In genomic region chr12:116547955-116548471, GRCh38 we compare ENCODE assay signal across 9 cellular contexts. TPM values are rescaled to one million over a fixed set of nuclear protein-coding genes. Genes with fewer than 3 reads are reported as not detected.
DNase-seq lines count a peak whose midpoint lies in the region; ATAC-seq, FAIRE-seq and TF ChIP-seq lines count a peak whose summit lies in the region.
"Had no signal": no experiment of that assay in that cellular context is flagged by ENCODE, and none has a peak within 500 bp of the region (broad histone marks: within the 10 kb centered on the region; RNA-seq: fewer than 3 reads in every experiment).

No MANE protein-coding gene starts in this region.

- WGBS in IMR-90 (ENCODE audit: extremely low coverage in 2 of 2, insufficient read length in 1 of 2), 2 experiments = no CpG with 5 or more reads among the region's 10 CpGs

- TF ChIP-seq RAD21 in IMR-90 (IDR thresholded peaks at IDR 0.05; ENCODE audit: low read length) = no peak

- no peak overlapping the region for H3K27ac ChIP-seq in IMR-90 (ENCODE audit: insufficient read depth, low read length)
- no peak overlapping the region for H3K27ac ChIP-seq in neural progenitor cell
- H3K27ac ChIP-seq in kidney (ENCODE audit: low read depth in 2 of 2, low read length in 2 of 2) = no peak overlapping the region

- H3K27ac Mint-ChIP-seq in endothelial cell (ENCODE audit: unreplicated experiment) = peak overlapping the region; percentile 15
- no peak overlapping the region for H3K27ac Mint-ChIP-seq in neural progenitor cell
- H3K27ac Mint-ChIP-seq: activated CD4-positive, alpha-beta memory T cell treated with anti-CD3 and anti-CD28 coated beads, Interleukin-2, amount 10 ng/mL, durations not matched to agents 7 days and 5 days had no signal

- peak; percentile 68 for DNase-seq in CD1c-positive myeloid dendritic cell (ENCODE audit: extremely low spot score)
- DNase-seq in IMR-90 = peak; percentile 55
- no peak for DNase-seq in endothelial cell (ENCODE audit: low spot score)
- no peak for DNase-seq in neural progenitor cell (ENCODE audit: low spot score)
- DNase-seq in kidney = no peak
- no peak for DNase-seq in activated naive CD4-positive, alpha-beta T cell treated with anti-CD3 and anti-CD28 coated beads, Interleukin-2, amount 50 U/mL, for 16 hours
- DNase-seq: activated CD4-positive, alpha-beta memory T cell treated with anti-CD3 and anti-CD28 coated beads, Interleukin-2, amount 10 ng/mL, durations not matched to agents 7 days and 5 days had no signal

- CTCF ChIA-PET in IMR-90 (lab: Yijun Ruan, JAX) = no interaction called here

- no peak overlapping the region for H2AK5ac ChIP-seq in IMR-90 (ENCODE audit: low read depth, low read length)

- H3K36me3 ChIP-seq in IMR-90 (ENCODE audit: control insufficient read depth, insufficient read depth, low read length) (no peaks in the 10 kb centered on the region), neural progenitor cell (no peaks in the 10 kb centered on the region), kidney (ENCODE audit: control insufficient read depth in 1 of 2, insufficient read depth in 2 of 2, low read length in 2 of 2) (no peaks in the 10 kb centered on the region)

- ATAC-seq in GM21423 (IDR thresholded peaks at IDR 0.05; ENCODE audit: unreplicated experiment) (peak; percentile 92), IMR-90 (ENCODE audit: low read depth) (peak; percentile 86), HG03439 (IDR thresholded peaks at IDR 0.05; ENCODE audit: unreplicated experiment) (no peak)

- no peak for TF ChIP-seq CTCF in IMR-90 (conservative IDR thresholded peaks at IDR 0.05; ENCODE audit: low read depth, low read length)
- TF ChIP-seq CTCF in endothelial cell (IDR thresholded peaks at IDR 0.05; ENCODE audit: unreplicated experiment) = no peak
- no peak for TF ChIP-seq CTCF in neural progenitor cell (IDR thresholded peaks at IDR 0.05)
- TF ChIP-seq CTCF in kidney (IDR thresholded peaks at IDR 0.05; ENCODE audit: borderline replicate concordance, extremely low read depth, insufficient read depth) = no peak

- H3K27me3 ChIP-seq in IMR-90 (ENCODE audit: control insufficient read depth, insufficient read depth, low read length) (no peaks in the 10 kb centered on the region), neural progenitor cell (no peaks in the 10 kb centered on the region)

- peaks cover 5% of the 10 kb centered on the region; the same call in 1 of the 2 replicates for H3K9me1 ChIP-seq in IMR-90 (ENCODE audit: insufficient read depth, low read length)

- no peak for TF ChIP-seq POLR2A in IMR-90 (IDR thresholded peaks at IDR 0.05; ENCODE audit: low read depth, low read length)

- H3K9ac ChIP-seq in IMR-90 (ENCODE audit: low read depth, low read length) (no peak overlapping the region), neural progenitor cell (no peak overlapping the region), kidney (ENCODE audit: low read length in 2 of 2) (no peak overlapping the region)

- H3K9me3 Mint-ChIP-seq in endothelial cell (ENCODE audit: unreplicated experiment) = no peaks in the 10 kb centered on the region
- no peaks in the 10 kb centered on the region for H3K9me3 Mint-ChIP-seq in neural progenitor cell
- H3K9me3 Mint-ChIP-seq: activated CD4-positive, alpha-beta memory T cell treated with anti-CD3 and anti-CD28 coated beads, Interleukin-2, amount 10 ng/mL, durations not matched to agents 7 days and 5 days had no signal

- POLR2A ChIA-PET in IMR-90 (lab: Charles Lee; ENCODE audit: unreplicated experiment) = no interaction called here

- no peak overlapping the region for H4K5ac ChIP-seq in IMR-90 (ENCODE audit: low read depth, low read length)

- H3K18ac ChIP-seq in IMR-90 (ENCODE audit: low read depth, low read length) = no peak overlapping the region

- H2AFZ ChIP-seq in IMR-90 (replicated peaks; ENCODE audit: low read length, poor library complexity) (peak overlapping the region; percentile 83), neural progenitor cell (replicated peaks) (no peak overlapping the region)

- H4K91ac ChIP-seq in IMR-90 (ENCODE audit: insufficient read depth, low read depth, low read length) = no peak overlapping the region; the same call in 1 of the 2 replicates

- H3F3A ChIP-seq in neural progenitor cell (ENCODE audit: low read depth) = no peaks in the 10 kb centered on the region

- intact Hi-C loops in IMR-90 (cut with micrococcal nuclease) = no loop called here
- intact Hi-C loops in kidney (cut with DNase I) = no loop called here

- H4K20me1 ChIP-seq in IMR-90 (ENCODE audit: insufficient read depth, low read length) (no peaks in the 10 kb centered on the region), neural progenitor cell (ENCODE audit: low read depth) (no peaks in the 10 kb centered on the region)

- H3K27me3 Mint-ChIP-seq in endothelial cell (ENCODE audit: unreplicated experiment) (no peaks in the 10 kb centered on the region), neural progenitor cell (ENCODE audit: insufficient read depth, low read depth) (peaks cover 7% of the 10 kb centered on the region)

- no peak overlapping the region for H3K4ac ChIP-seq in IMR-90 (ENCODE audit: low read depth, low read length)

- BruUV-seq in IMR-90 (replicated peaks; lab: Mats Ljungman, UMichigan) = no TSS peak

- H3K4me2 ChIP-seq in IMR-90 (ENCODE audit: low read depth, low read length) (0 out of 2 replicates have a peak overlapping the region, but pooled peaks have one; percentile 8), neural progenitor cell (no peak overlapping the region)

- FAIRE-seq in kidney (lab: Jason Lieb, UNC) = no peak

- H2BK5ac ChIP-seq in IMR-90 (ENCODE audit: low read depth, low read length, poor library complexity, severe bottlenecking) = no peak overlapping the region

- no peaks in the 10 kb centered on the region for H3K79me1 ChIP-seq in IMR-90 (ENCODE audit: low read depth in 1 of 2, low read length in 2 of 2)

- in situ Hi-C loops in IMR-90 (cut with MboI; ENCODE audit: low sequenced_read_pairs) = no loop called here

- no peak overlapping the region for H3K56ac ChIP-seq in IMR-90 (ENCODE audit: extremely low read depth, insufficient read depth, low read length)

- H3K9me3 ChIP-seq in IMR-90 (ENCODE audit: control insufficient read depth, insufficient read depth, low read length) (no peaks in the 10 kb centered on the region), neural progenitor cell (ENCODE audit: low read depth) (no peaks in the 10 kb centered on the region), kidney (ENCODE audit: control insufficient read depth in 1 of 2, low read length in 2 of 2) (no peaks in the 10 kb centered on the region)

- dilution Hi-C loops in IMR-90 (cut with HindIII; ENCODE audit: low sequenced_read_pairs, unreplicated experiment) = no loop called here

- no peak overlapping the region for H3K23ac ChIP-seq in IMR-90 (ENCODE audit: low read depth, low read length)

- H2BK15ac ChIP-seq in IMR-90 (ENCODE audit: low read depth, low read length) = no peak overlapping the region

- peak overlapping the region in 1 of 2 experiments; percentile 4; a peak in 1 of 4 replicates for H4K8ac ChIP-seq in IMR-90 (ENCODE audit: low read depth in 2 of 2, low read length in 2 of 2)

- no peak overlapping the region for H3K14ac ChIP-seq in IMR-90 (replicated peaks; ENCODE audit: low read depth, low read length)

- H3K79me2 ChIP-seq in neural progenitor cell (ENCODE audit: low read depth) = no peaks in the 10 kb centered on the region

- no peak overlapping the region for H2BK120ac ChIP-seq in IMR-90 (ENCODE audit: low read depth, low read length)

- peak overlapping the region; percentile 13; the same call in 1 of the 2 replicates for H2BK20ac ChIP-seq in IMR-90 (ENCODE audit: low read depth, low read length)

- no peaks in the 10 kb centered on the region for H3K36me3 Mint-ChIP-seq in endothelial cell (ENCODE audit: low read depth, unreplicated experiment)
- H3K36me3 Mint-ChIP-seq in neural progenitor cell = no peaks in the 10 kb centered on the region

- H3K4me3 ChIP-seq in IMR-90 (ENCODE audit: insufficient read depth, low read depth, low read length) = no peak overlapping the region
- H3K4me3 ChIP-seq in neural progenitor cell = no peak overlapping the region
- H3K4me3 ChIP-seq in kidney (ENCODE audit: low read length in 2 of 2) = no peak overlapping the region

- H3K4me3 Mint-ChIP-seq in endothelial cell (ENCODE audit: unreplicated experiment) (no peak overlapping the region), neural progenitor cell (no peak overlapping the region)
- H3K4me3 Mint-ChIP-seq: activated CD4-positive, alpha-beta memory T cell treated with anti-CD3 and anti-CD28 coated beads, Interleukin-2, amount 10 ng/mL, durations not matched to agents 7 days and 5 days had no signal

- H3K4me1 ChIP-seq in IMR-90 (ENCODE audit: control insufficient read depth, insufficient read depth, low read length) (peaks cover 8% of the 10 kb centered on the region), neural progenitor cell (no peaks in the 10 kb centered on the region), kidney (ENCODE audit: control insufficient read depth in 1 of 2, insufficient read depth in 1 of 2, low read depth in 1 of 2, low read length in 2 of 2) (no peaks in the 10 kb centered on the region)

- H3K4me1 Mint-ChIP-seq in endothelial cell (ENCODE audit: unreplicated experiment) = no peaks in the 10 kb centered on the region
- H3K4me1 Mint-ChIP-seq in neural progenitor cell = peaks cover 18% of the 10 kb centered on the region
- H3K4me1 Mint-ChIP-seq: activated CD4-positive, alpha-beta memory T cell treated with anti-CD3 and anti-CD28 coated beads, Interleukin-2, amount 10 ng/mL, durations not matched to agents 7 days and 5 days had no signal

- H2AK9ac ChIP-seq in IMR-90 (replicated peaks; ENCODE audit: low read depth, low read length, poor library complexity) = no peak overlapping the region

TF ChIP-seq in IMR-90, 13 proteins besides CTCF, POLR2A, EP300 and RAD21:
- TF ChIP-seq USF2 (IDR thresholded peaks at IDR 0.05; ENCODE audit: low read depth, low read length) = no peak
- TF ChIP-seq FOS (IDR thresholded peaks at IDR 0.05; ENCODE audit: low read depth, low read length) = no peak
- no peak for TF ChIP-seq NFE2L2 (IDR thresholded peaks at IDR 0.05; ENCODE audit: low read depth, low read length)
- peak; percentile 22 for TF ChIP-seq RCOR1 (IDR thresholded peaks at IDR 0.05; ENCODE audit: insufficient replicate concordance, low read length)

RNA-seq across cellular contexts. Expression of gene MAP1LC3B2, which starts 11.2 kb away (rescaled TPM):
- total RNA-seq in IMR-90 (2012; rRNA removed) (0.28 TPM in 1 of 2 replicates, not detected in the other), endothelial cell (ENCODE audit: unreplicated experiment) (not detected), neural progenitor cell (ENCODE audit: low replicate concordance) (0.39 and 1.5 TPM in 2 replicates), kidney (2.1 TPM)
- polyA plus RNA-seq in IMR-90 (2012; rRNA removed) (1.4 TPM in 2 replicates), kidney (ENCODE audit: insufficient read depth, low read depth, low replicate concordance) (4.5 TPM)
- polyA plus RNA-seq in IMR-90 (2012; cell fraction: cytosol; rRNA removed) = 0.55 and 0.97 TPM in 2 replicates
- polyA plus RNA-seq in IMR-90 (2012; cell fraction: nucleus; rRNA removed; ENCODE audit: low replicate concordance) = 0.26 and 1.5 TPM in 2 replicates

Comparison
In these comparisons a context has a peak if more than half of its experiments do, and no peak if none do; other contexts are left out.
1. DNase-seq: peak in CD1c-positive myeloid dendritic cell (single experiment) and IMR-90 (single experiment); none in endothelial cell (single experiment), neural progenitor cell (single experiment), kidney (single experiment) and activated naive CD4-positive, alpha-beta T cell treated with anti-CD3 and anti-CD28 coated beads, Interleukin-2, amount 50 U/mL, for 16 hours (single experiment).